ENCODE assay signal across 22 cellular contexts in genomic region chr10:66209025-66209424, GRCh38.
"Had no signal": no experiment of that assay in that cellular context is flagged by ENCODE, and none has a peak within 500 bp of the region (broad histone marks: within the 10 kb centered on the region; RNA-seq: fewer than 3 reads in every experiment).

No MANE protein-coding gene starts in this region.

- H3K4me3 ChIP-seq: left ventricle myocardium inferior, lung, mucosa of descending colon, ovary, right atrium auricular region, right lobe of liver, skin epidermis, suprapubic skin, thoracic aorta, tibial artery, uterus had no signal

- ATAC-seq: mucosa of descending colon; naive thymus-derived CD4-positive, alpha-beta T cell; natural killer cell treated with Interleukin-12 subunit alpha and Interleukin-12 subunit beta and Interleukin-15 and Interleukin-18, amount 100 ng/mL, for 72 hours; right lobe of liver; stimulated activated effector memory CD8-positive, alpha-beta T cell treated with anti-CD3 and anti-CD28 coated beads, Interleukin-12 subunit alpha, Interleukin-12 subunit beta, amount 100 ng/mL, for 72 hours had no signal

- DNase-seq: hypothalamus; immature natural killer cell; islet precursor cell; left ventricle myocardium inferior; midbrain; mucosa of descending colon; naive thymus-derived CD4-positive, alpha-beta T cell; ovary; right lobe of liver; stimulated activated CD4-positive, alpha-beta T cell treated with anti-CD3 and anti-CD28 coated beads, Interleukin-12 subunit alpha, Interleukin-12 subunit beta, amount 100 ng/mL, for 4 hours; stimulated activated CD4-positive, alpha-beta T cell treated with anti-CD3 and anti-CD28 coated beads, Interleukin-15, amount 100 ng/mL, for 24 hours; stimulated activated CD4-positive, alpha-beta T cell treated with anti-CD3 and anti-CD28 coated beads, Interleukin-4, amount 100 ng/mL, for 24 hours; stimulated activated naive CD4-positive, alpha-beta T cell; tibial artery; uterus had no signal
